17 cellular contexts compared by ENCODE assay signal in genomic region chr10:122421747-122422146, GRCh38. TPM values are rescaled to one million over a fixed set of nuclear protein-coding genes. Genes with fewer than 3 reads are reported as not detected.
DNase-seq lines count a peak whose midpoint lies in the region; ATAC-seq, FAIRE-seq and TF ChIP-seq lines count a peak whose summit lies in the region.
"Had no signal": no experiment of that assay in that cellular context is flagged by ENCODE, and none has a peak within 500 bp of the region (broad histone marks: within the 10 kb centered on the region; RNA-seq: fewer than 3 reads in every experiment).

No MANE protein-coding gene starts in this region.

- H3K27ac Mint-ChIP-seq in chondrocyte (ENCODE audit: unreplicated experiment) (peak overlapping the region; percentile 74), natural killer cell (peak overlapping the region; percentile 83 to 96)

- H3K4me1 Mint-ChIP-seq in chondrocyte (ENCODE audit: low read depth) (peaks cover 55% of the 10 kb centered on the region), natural killer cell (peaks cover 66 to 73% of the 10 kb centered on the region in 2 donors)

- H3K36me3 ChIP-seq in MG63, result peaks cover 8% of the 10 kb centered on the region; the same call in 1 of the 2 replicates

- H3K9me3 Mint-ChIP-seq in chondrocyte (ENCODE audit: low read depth), result no peaks in the 10 kb centered on the region
- H3K9me3 Mint-ChIP-seq in natural killer cell, result no peaks in the 10 kb centered on the region

- no peaks in the 10 kb centered on the region for H3K27me3 ChIP-seq in MG63
- H3K27me3 ChIP-seq: gastrocnemius medialis had no signal

- DNase-seq in SKM-1 (lab: John Stamatoyannopoulos, UW; ENCODE audit: unreplicated experiment), result peak; percentile 19
- DNase-seq in SKM-1 treated with dmso at 0.1 percent for 144 hours (lab: John Stamatoyannopoulos, UW; ENCODE audit: unreplicated experiment), result no peak
- peak; percentile 0 for DNase-seq in MG63
- DNase-seq in chondrocyte (ENCODE audit: low spot score), result no peak
- DNase-seq in natural killer cell, result no peak
- DNase-seq in EL, result no peak
- DNase-seq in frontal cortex (ENCODE audit: low spot score in 2 of 2), result no peak
- DNase-seq: 8988T; central memory CD4-positive, alpha-beta T cell; gastrocnemius medialis; NCI-H1092 treated with DMSO at 0.1 percent for 48 hours had no signal

- no peaks in the 10 kb centered on the region for H3K9me3 ChIP-seq in MG63
- H3K9me3 ChIP-seq: gastrocnemius medialis had no signal

- intact Hi-C loops in natural killer cell (cut with micrococcal nuclease), result loop anchor here (1.0 kb wide), 1 partner anchor 46 kb away; no protein-coding TSS in a partner anchor

- TF ChIP-seq CTCF in chondrocyte (IDR thresholded peaks at IDR 0.05) (no peak), natural killer cell (IDR thresholded peaks at IDR 0.05) (no peak)

- FAIRE-seq in frontal cortex (lab: Jason Lieb, UNC), result no peak
- FAIRE-seq: RCC 7860 had no signal

- H3K4me3 Mint-ChIP-seq in chondrocyte (ENCODE audit: unreplicated experiment) (no peak overlapping the region), natural killer cell (peak overlapping the region; percentile 81)

- H3K27me3 Mint-ChIP-seq in chondrocyte (ENCODE audit: low read depth), result no peaks in the 10 kb centered on the region
- no peaks in the 10 kb centered on the region for H3K27me3 Mint-ChIP-seq in natural killer cell (ENCODE audit: low read depth in 2 of 2)
- H3K27me3 Mint-ChIP-seq: stimulated activated naive CD8-positive, alpha-beta T cell treated with anti-CD3 and anti-CD28 coated beads, Interleukin-15, Interleukin-2, amounts not matched to agents 100 ng/mL and 50 ng/mL, for 24 hours had no signal

- no peak overlapping the region for H3K4me3 ChIP-seq in MG63
- H3K4me3 ChIP-seq: gastrocnemius medialis had no signal

- ATAC-seq in natural killer cell (no peak), HG03521 (IDR thresholded peaks at IDR 0.05; ENCODE audit: unreplicated experiment) (no peak)
- ATAC-seq: gastrocnemius medialis had no signal

- H3K36me3 Mint-ChIP-seq in chondrocyte (ENCODE audit: low read depth), result peaks cover 12% of the 10 kb centered on the region
- H3K36me3 Mint-ChIP-seq in natural killer cell, result peaks cover 9% of the 10 kb centered on the region

RNA-seq across cellular contexts. Expression of gene ARMS2, which starts 32.7 kb away (rescaled TPM):
- total RNA-seq in MG63 (2014; rRNA removed; shearing (Covaris generic); ENCODE audit: low replicate concordance), result not detected in 2 replicates
- total RNA-seq in chondrocyte (0.62 to 1.1 TPM in 2 of 3 replicates, not detected in the other), natural killer cell (not detected), frontal cortex (not detected)
- total RNA-seq: gastrocnemius medialis, lower leg skin, posterior vena cava, urinary bladder had no signal

RNA-seq across cellular contexts. Expression of gene HTRA1, which starts 39.6 kb away (rescaled TPM):
- 26.0 and 40.8 TPM in 2 replicates for total RNA-seq in MG63 (2014; rRNA removed; shearing (Covaris generic); ENCODE audit: low replicate concordance)
- total RNA-seq in chondrocyte, result 1,260 to 1,504 TPM (median 1,485 TPM) in 3 replicates
- total RNA-seq in natural killer cell, result not detected
- 41.2 TPM for total RNA-seq in frontal cortex

RNA-seq across cellular contexts. Expression of gene PLEKHA1, which starts 47.2 kb away (rescaled TPM):
- 13.2 and 16.0 TPM in 2 replicates for total RNA-seq in MG63 (2014; rRNA removed; shearing (Covaris generic); ENCODE audit: low replicate concordance)
- total RNA-seq in chondrocyte, result 63.7 to 69.8 TPM (median 64.5 TPM) in 3 replicates
- 10 to 100 TPM; 45.9 to 64.6 (median 56.1) TPM for total RNA-seq in natural killer cell
- 29.8 TPM for total RNA-seq in frontal cortex

Comparison
In these comparisons a context has a peak if more than half of its experiments do, and no peak if none do; other contexts are left out.
1. DNase-seq: peak in SKM-1 (single experiment) and MG63 (single experiment); none in SKM-1 treated with dmso at 0.1 percent for 144 hours (single experiment), chondrocyte (single experiment), natural killer cell (single experiment), EL (single experiment) and frontal cortex (0 of 2).
2. RNA of gene HTRA1, which starts 39.6 kb away (total RNA-seq): 1,260 to 1,504 TPM in chondrocyte; 41.2 TPM in frontal cortex (single experiment), 26.0 to 40.8 TPM in MG63 and not detected in natural killer cell; every median in the first group is over 10 times any median in the second.